ENCODE assay signal across 8 cellular contexts in the genomic region with DNA sequence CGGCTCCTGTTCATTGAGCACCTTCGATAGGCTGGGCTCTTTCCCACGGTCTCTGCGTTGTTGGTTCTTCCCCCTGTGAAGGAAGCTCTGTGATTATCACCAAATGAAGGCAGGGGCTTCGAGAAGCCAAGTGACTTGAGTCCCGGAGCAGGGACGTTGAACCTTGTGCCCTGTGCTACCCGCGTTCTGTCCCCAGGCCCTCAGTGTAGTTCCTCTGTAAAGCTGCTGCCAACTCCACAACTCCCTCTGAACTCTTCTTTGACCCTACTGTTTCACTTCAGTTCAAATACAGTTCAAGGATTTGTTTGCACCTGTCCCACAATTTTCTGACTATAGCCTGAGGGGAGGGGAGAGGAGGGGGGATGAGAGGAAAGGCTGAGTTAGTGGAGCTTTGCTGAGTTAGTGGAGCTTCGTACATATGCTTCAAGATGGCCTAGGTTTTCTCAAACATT. TPM values are rescaled to one million over a fixed set of nuclear protein-coding genes. Genes with fewer than 3 reads are reported as not detected.
DNase-seq lines count a peak whose midpoint lies in the region; ATAC-seq and TF ChIP-seq lines count a peak whose summit lies in the region.

No MANE protein-coding gene starts in this region.

- peak overlapping the region; percentile 32 for H2BK5ac ChIP-seq in H9 (ENCODE audit: insufficient read length, low read length)

- H3T11ph ChIP-seq in H9 (ENCODE audit: low read length): no peak overlapping the region

- DNase-seq in AG10803 (ENCODE audit: low read depth): no peak
- DNase-seq in H9: no peak
- no peak for DNase-seq in activated CD8-positive, alpha-beta T cell treated with anti-CD3 and anti-CD28 coated beads for 36 hours
- no peak for DNase-seq in hepatocyte (ENCODE audit: low spot score)
- no peak for DNase-seq in stimulated activated effector memory CD8-positive, alpha-beta T cell treated with anti-CD3 and anti-CD28 coated beads, Interleukin-12 subunit alpha, Interleukin-12 subunit beta, amount 100 ng/mL, for 72 hours (ENCODE audit: low spot score in 2 of 2)
- DNase-seq in cortex of kidney (lab: John Stamatoyannopoulos, UW): no peak
- no peak for DNase-seq in amniotic stem cell (lab: John Stamatoyannopoulos, UW)

- H3K9me2 ChIP-seq in hepatocyte (replicated peaks; ENCODE audit: insufficient read depth): no peaks in the 10 kb centered on the region

- H3K14ac ChIP-seq in H9 (ENCODE audit: insufficient read depth, low read length): peak overlapping the region; percentile 85

- peak overlapping the region; percentile 78 for H3K56ac ChIP-seq in H9 (ENCODE audit: insufficient read length, low read depth, low read length)

- CTCF ChIA-PET in activated CD8-positive, alpha-beta T cell treated with anti-CD3 and anti-CD28 coated beads for 36 hours (lab: Charles Lee): no interaction called here

- no peak overlapping the region for H2AK5ac ChIP-seq in H9 (ENCODE audit: insufficient read length, low read length)

- peaks cover 72 to 80% of the 10 kb centered on the region in 2 experiments for H3K9me3 Mint-ChIP-seq in H9
- H3K9me3 Mint-ChIP-seq in activated CD8-positive, alpha-beta T cell treated with anti-CD3 and anti-CD28 coated beads for 36 hours: no peaks in the 10 kb centered on the region
- no peaks in the 10 kb centered on the region for H3K9me3 Mint-ChIP-seq in stimulated activated effector memory CD8-positive, alpha-beta T cell treated with anti-CD3 and anti-CD28 coated beads, Interleukin-12 subunit alpha, Interleukin-12 subunit beta, amount 100 ng/mL, for 72 hours

- WGBS in H9 (ENCODE audit: extremely low coverage, insufficient read length, low lambda C conversion rate): no CpG with 5 or more reads among the region's 10 CpGs
- WGBS in hepatocyte (ENCODE audit: low lambda C conversion rate, missing lambda C conversion rate): 46% methylated on average over 10 of the region's 10 CpGs

- H3K4me3 ChIP-seq in AG10803 (ENCODE audit: low read length) (peak overlapping the region; percentile 65), hepatocyte (peak overlapping the region; percentile 5)

- TF ChIP-seq CTCF in AG10803 (conservative IDR thresholded peaks at IDR 0.05; ENCODE audit: low read length): no peak
- no peak for TF ChIP-seq CTCF in H9 (conservative IDR thresholded peaks at IDR 0.05)
- TF ChIP-seq CTCF in activated CD8-positive, alpha-beta T cell treated with anti-CD3 and anti-CD28 coated beads for 36 hours (IDR thresholded peaks at IDR 0.05): no peak
- no peak for TF ChIP-seq CTCF in hepatocyte (IDR thresholded peaks at IDR 0.05; ENCODE audit: poor library complexity)

- no peak overlapping the region for H3K23ac ChIP-seq in H9 (ENCODE audit: insufficient read length, low read depth, low read length)

- no peak overlapping the region for H4K91ac ChIP-seq in H9 (ENCODE audit: insufficient read length, low read depth, low read length)

- no peak overlapping the region for H2BK20ac ChIP-seq in H9 (ENCODE audit: low read depth, low read length, poor library complexity, severe bottlenecking)

- peak overlapping the region; percentile 73 for H3K9ac ChIP-seq in H9 (ENCODE audit: extremely low read depth, insufficient read length, low read length)

- ATAC-seq in activated CD8-positive, alpha-beta T cell treated with anti-CD3 and anti-CD28 coated beads for 36 hours: no peak
- ATAC-seq in stimulated activated effector memory CD8-positive, alpha-beta T cell treated with anti-CD3 and anti-CD28 coated beads, Interleukin-12 subunit alpha, Interleukin-12 subunit beta, amount 100 ng/mL, for 72 hours: no peak
- ATAC-seq in HG03025 (IDR thresholded peaks at IDR 0.05; ENCODE audit: low FRiP score, unreplicated experiment): no peak

- peaks cover 2% of the 10 kb centered on the region; the same call in 1 of the 2 replicates for H3K27me3 Mint-ChIP-seq in H9 (ENCODE audit: low read depth)
- no peaks in the 10 kb centered on the region for H3K27me3 Mint-ChIP-seq in activated CD8-positive, alpha-beta T cell treated with anti-CD3 and anti-CD28 coated beads for 36 hours

- no peaks in the 10 kb centered on the region for H3K79me1 ChIP-seq in H9 (ENCODE audit: insufficient read depth, low read depth, low read length, poor library complexity, severe bottlenecking)

- peaks cover 22 to 32% of the 10 kb centered on the region in 2 experiments for H3K4me1 Mint-ChIP-seq in H9
- peaks cover 27% of the 10 kb centered on the region for H3K4me1 Mint-ChIP-seq in activated CD8-positive, alpha-beta T cell treated with anti-CD3 and anti-CD28 coated beads for 36 hours (ENCODE audit: low read depth)
- peaks cover 5% of the 10 kb centered on the region for H3K4me1 Mint-ChIP-seq in stimulated activated effector memory CD8-positive, alpha-beta T cell treated with anti-CD3 and anti-CD28 coated beads, Interleukin-12 subunit alpha, Interleukin-12 subunit beta, amount 100 ng/mL, for 72 hours

- H3K4me2 ChIP-seq in H9 (ENCODE audit: insufficient read depth, insufficient read length, low read length) (peak overlapping the region; percentile 73), hepatocyte (peak overlapping the region; percentile 71)

- no peak overlapping the region for H4K8ac ChIP-seq in H9 (replicated peaks; ENCODE audit: insufficient read length, low read depth, low read length)

- H3K4me1 ChIP-seq in H9 (ENCODE audit: insufficient read depth, low read length) (peaks cover 3% of the 10 kb centered on the region; the same call in 1 of the 2 replicates), hepatocyte (ENCODE audit: insufficient read depth) (peaks cover 4% of the 10 kb centered on the region)

- no peaks in the 10 kb centered on the region for H3K79me2 ChIP-seq in H9 (ENCODE audit: insufficient read depth, low read length)
- H3K79me2 ChIP-seq in hepatocyte: peaks cover 23% of the 10 kb centered on the region

- H3K4ac ChIP-seq in H9 (ENCODE audit: low read depth, low read length): no peak overlapping the region

- H3K27me3 ChIP-seq in H9 (ENCODE audit: insufficient read depth, low read length): no peaks in the 10 kb centered on the region
- H3K27me3 ChIP-seq in hepatocyte: no peaks in the 10 kb centered on the region

- no peak overlapping the region for H2BK120ac ChIP-seq in H9 (ENCODE audit: low read depth, low read length, poor library complexity, severe bottlenecking)

- intact Hi-C loops in activated CD8-positive, alpha-beta T cell treated with anti-CD3 and anti-CD28 coated beads for 36 hours (cut with micrococcal nuclease): loop anchor here (5.0 kb wide), 1 partner anchor 137 kb away; a partner anchor contains a TSS

- POLR2A ChIA-PET in activated CD8-positive, alpha-beta T cell treated with anti-CD3 and anti-CD28 coated beads for 36 hours (lab: Charles Lee): interaction anchor here (2.0 to 2.5 kb wide), 3 partner anchors 138 to 956 kb away, joined by 5 to 16 read pairs (median 9); a partner anchor contains a TSS

- H3K9me3 ChIP-seq in H9 (ENCODE audit: control insufficient read depth, low read depth, low read length): peaks cover 41% of the 10 kb centered on the region
- H3K9me3 ChIP-seq in hepatocyte (ENCODE audit: low read depth): no peaks in the 10 kb centered on the region

- H2AFZ ChIP-seq in H9 (ENCODE audit: low read length): no peak overlapping the region
- peak overlapping the region; percentile 28 for H2AFZ ChIP-seq in hepatocyte

- no peak overlapping the region for H2BK12ac ChIP-seq in H9 (ENCODE audit: insufficient read length, low read depth, low read length)

- peak overlapping the region; percentile 92 to 97 for H3K4me3 Mint-ChIP-seq in H9
- H3K4me3 Mint-ChIP-seq in activated CD8-positive, alpha-beta T cell treated with anti-CD3 and anti-CD28 coated beads for 36 hours: peak overlapping the region; percentile 96
- peak overlapping the region; percentile 85 for H3K4me3 Mint-ChIP-seq in stimulated activated effector memory CD8-positive, alpha-beta T cell treated with anti-CD3 and anti-CD28 coated beads, Interleukin-12 subunit alpha, Interleukin-12 subunit beta, amount 100 ng/mL, for 72 hours

- H4K5ac ChIP-seq in H9 (ENCODE audit: insufficient read length, low read depth, low read length): peak overlapping the region; percentile 36

- H3K23me2 ChIP-seq in H9 (ENCODE audit: insufficient read length, low read depth, low read length, poor library complexity, severe bottlenecking): peaks cover 7% of the 10 kb centered on the region

- no peaks in the 10 kb centered on the region for H4K20me1 ChIP-seq in H9 (ENCODE audit: control insufficient read depth, insufficient read depth, insufficient read length)
- H4K20me1 ChIP-seq in hepatocyte (ENCODE audit: insufficient read depth, poor library complexity, severe bottlenecking): no peaks in the 10 kb centered on the region

- no peak overlapping the region for H2BK15ac ChIP-seq in H9 (ENCODE audit: low read depth, low read length)

- H3K27ac ChIP-seq in H9 (ENCODE audit: insufficient read length, low read depth, low read length) (peak overlapping the region; percentile 97), hepatocyte (peak overlapping the region; percentile 91)

- peak overlapping the region; percentile 98 to 100 (median 98) for H3K27ac Mint-ChIP-seq in H9
- peak overlapping the region; percentile 96 for H3K27ac Mint-ChIP-seq in activated CD8-positive, alpha-beta T cell treated with anti-CD3 and anti-CD28 coated beads for 36 hours
- peak overlapping the region; percentile 98 for H3K27ac Mint-ChIP-seq in stimulated activated effector memory CD8-positive, alpha-beta T cell treated with anti-CD3 and anti-CD28 coated beads, Interleukin-12 subunit alpha, Interleukin-12 subunit beta, amount 100 ng/mL, for 72 hours

- no peaks in the 10 kb centered on the region for H3K36me3 ChIP-seq in hepatocyte (replicated peaks; ENCODE audit: insufficient read depth, low read depth)

- peaks cover 23 to 25% (median 24%) of the 10 kb centered on the region in 3 experiments for H3K36me3 Mint-ChIP-seq in H9 (ENCODE audit: insufficient read depth in 1 of 3, low read depth in 3 of 3)
- H3K36me3 Mint-ChIP-seq in activated CD8-positive, alpha-beta T cell treated with anti-CD3 and anti-CD28 coated beads for 36 hours (ENCODE audit: low read depth): peaks cover 14% of the 10 kb centered on the region
- H3K36me3 Mint-ChIP-seq in stimulated activated effector memory CD8-positive, alpha-beta T cell treated with anti-CD3 and anti-CD28 coated beads, Interleukin-12 subunit alpha, Interleukin-12 subunit beta, amount 100 ng/mL, for 72 hours: peaks cover 45% of the 10 kb centered on the region

- peak overlapping the region; percentile 73 for H3K18ac ChIP-seq in H9 (ENCODE audit: insufficient read length, low read depth, low read length)

RNA-seq across cellular contexts. Expression of a gene that starts 0.6 kb away (rescaled TPM):
- total RNA-seq in H9 (2021) (38.9 and 45.2 TPM in 2 replicates), hepatocyte (19.6 and 20.2 TPM in 2 replicates)
- total RNA-seq in activated CD8-positive, alpha-beta T cell treated with anti-CD3 and anti-CD28 coated beads for 36 hours: 10 to 100 TPM; 41.3 to 45.6 TPM
- polyA plus RNA-seq in hepatocyte: 11.1 TPM in 2 replicates
